Comparison of ENCODE assay signal across 1 cellular context in the genomic region with DNA sequence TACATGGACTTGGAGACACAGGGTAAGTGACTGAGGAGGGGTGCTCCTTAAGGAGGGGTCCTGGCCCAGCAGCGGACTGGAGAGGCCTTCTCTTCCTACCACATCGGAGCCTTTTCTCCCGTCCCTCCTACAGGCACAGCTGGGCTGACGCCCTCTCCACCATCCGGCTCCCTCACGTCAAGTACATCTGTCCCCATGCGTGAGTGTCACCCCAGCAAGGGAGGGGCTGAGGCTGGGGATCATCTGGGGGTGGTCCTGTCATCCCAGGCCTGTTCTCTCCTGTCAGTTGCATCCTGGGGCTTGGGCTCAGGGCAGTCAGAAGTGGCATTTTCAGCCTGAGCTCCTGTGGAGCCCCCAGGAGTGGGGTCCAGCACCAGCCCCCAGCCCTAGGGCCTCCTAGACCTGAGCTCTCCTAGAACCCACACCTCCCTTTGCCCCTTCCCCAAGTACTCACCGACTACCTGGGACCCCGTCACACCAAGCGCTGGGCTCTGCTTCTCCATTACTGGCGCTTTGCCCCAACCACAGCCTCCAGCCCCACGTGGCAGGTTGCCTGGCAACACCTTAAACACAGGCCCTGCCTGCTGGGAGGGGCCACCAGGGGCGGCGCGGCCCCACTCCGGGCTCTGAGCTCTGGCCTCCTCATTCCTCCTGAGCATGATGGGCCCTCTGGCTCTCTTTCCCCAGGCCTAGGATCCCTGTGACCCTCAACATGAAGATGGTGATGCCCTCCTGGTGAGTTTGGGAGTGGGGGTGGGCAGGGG.
TF ChIP-seq lines count a peak whose summit lies in the region.

No MANE protein-coding gene starts in this region.

TF ChIP-seq in GM12878, 131 proteins besides CTCF, POLR2A, EP300 and RAD21:
- no peak for TF ChIP-seq SMAD1 (IDR thresholded peaks at IDR 0.05; ENCODE audit: low read depth, partially characterized antibody)
- TF ChIP-seq ATF7 (IDR thresholded peaks at IDR 0.05; ENCODE audit: low read depth): no peak
- TF ChIP-seq, protein P1, sequence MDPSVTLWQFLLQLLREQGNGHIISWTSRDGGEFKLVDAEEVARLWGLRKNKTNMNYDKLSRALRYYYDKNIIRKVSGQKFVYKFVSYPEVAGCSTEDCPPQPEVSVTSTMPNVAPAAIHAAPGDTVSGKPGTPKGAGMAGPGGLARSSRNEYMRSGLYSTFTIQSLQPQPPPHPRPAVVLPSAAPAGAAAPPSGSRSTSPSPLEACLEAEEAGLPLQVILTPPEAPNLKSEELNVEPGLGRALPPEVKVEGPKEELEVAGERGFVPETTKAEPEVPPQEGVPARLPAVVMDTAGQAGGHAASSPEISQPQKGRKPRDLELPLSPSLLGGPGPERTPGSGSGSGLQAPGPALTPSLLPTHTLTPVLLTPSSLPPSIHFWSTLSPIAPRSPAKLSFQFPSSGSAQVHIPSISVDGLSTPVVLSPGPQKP (IDR thresholded peaks at IDR 0.05; ENCODE audit: low read depth, low read length): no peak
- TF ChIP-seq EGR1 (IDR thresholded peaks at IDR 0.05; ENCODE audit: borderline replicate concordance in 1 of 2, low read depth in 2 of 2, low read length in 2 of 2): no peak
- TF ChIP-seq MTA3 (IDR thresholded peaks at IDR 0.05; ENCODE audit: borderline replicate concordance, low read length): no peak
- no peak for TF ChIP-seq PML (IDR thresholded peaks at IDR 0.05; ENCODE audit: low read length)
- no peak for TF ChIP-seq JUND (IDR thresholded peaks at IDR 0.05; ENCODE audit: low read depth, low read length)
- no peak for TF ChIP-seq RFX5 (IDR thresholded peaks at IDR 0.05; ENCODE audit: low read depth, low read length)
- peak; percentile 55 for TF ChIP-seq USF1 (IDR thresholded peaks at IDR 0.05; ENCODE audit: borderline replicate concordance, extremely low read length, insufficient read depth, low read depth, low read length)
- TF ChIP-seq PRDM15 (CRISPR knock-in tag; IDR thresholded peaks at IDR 0.05): no peak
- no peak for TF ChIP-seq FOS (IDR thresholded peaks at IDR 0.05; ENCODE audit: borderline replicate concordance, extremely low read depth, insufficient read length)
- TF ChIP-seq BMI1 (IDR thresholded peaks at IDR 0.05; ENCODE audit: borderline replicate concordance): peak; percentile 73; the same call in 1 of the 2 replicates
- peak; percentile 54; the same call in 1 of the 2 replicates for TF ChIP-seq MXI1 (IDR thresholded peaks at IDR 0.05; ENCODE audit: low read depth, low read length)
- TF ChIP-seq POU2F2 (IDR thresholded peaks at IDR 0.05; ENCODE audit: borderline replicate concordance, low read depth, low read length): no peak
- no peak for TF ChIP-seq HDAC2 (IDR thresholded peaks at IDR 0.05)
- no peak for TF ChIP-seq YY1 (IDR thresholded peaks at IDR 0.05; ENCODE audit: low read depth, low read length)
- TF ChIP-seq WRNIP1 (IDR thresholded peaks at IDR 0.05; ENCODE audit: borderline replicate concordance, low read depth, low read length): no peak
- no peak for TF ChIP-seq TBL1XR1 (IDR thresholded peaks at IDR 0.05; ENCODE audit: low read depth, low read length)
- TF ChIP-seq HDAC6 (IDR thresholded peaks at IDR 0.05; ENCODE audit: unreplicated experiment): no peak
- TF ChIP-seq CBFB (IDR thresholded peaks at IDR 0.05; ENCODE audit: low read depth): no peak
- no peak for TF ChIP-seq CHD4 (IDR thresholded peaks at IDR 0.05)
- TF ChIP-seq CHD1 (IDR thresholded peaks at IDR 0.05; ENCODE audit: low read depth, low read length): no peak
- TF ChIP-seq SPI1 (IDR thresholded peaks at IDR 0.05; ENCODE audit: borderline replicate concordance, insufficient read depth, low read depth, low read length): no peak
- no peak for TF ChIP-seq RELB (IDR thresholded peaks at IDR 0.05; ENCODE audit: low read depth)
- TF ChIP-seq TAF1 (IDR thresholded peaks at IDR 0.05; ENCODE audit: borderline replicate concordance, low read depth, low read length): no peak
- no peak for TF ChIP-seq CBX5 (IDR thresholded peaks at IDR 0.05; ENCODE audit: low read depth)
- TF ChIP-seq SREBF2 (IDR thresholded peaks at IDR 0.05; ENCODE audit: low read length): no peak
- 0 out of 2 replicates have a peak, but pooled peaks have one; percentile 14 for TF ChIP-seq RUNX3 (IDR thresholded peaks at IDR 0.05; ENCODE audit: low read length)
TF ChIP-seq in GM12878: peak in this region for 4.
